15 cellular contexts compared by ENCODE assay signal in the genomic region with DNA sequence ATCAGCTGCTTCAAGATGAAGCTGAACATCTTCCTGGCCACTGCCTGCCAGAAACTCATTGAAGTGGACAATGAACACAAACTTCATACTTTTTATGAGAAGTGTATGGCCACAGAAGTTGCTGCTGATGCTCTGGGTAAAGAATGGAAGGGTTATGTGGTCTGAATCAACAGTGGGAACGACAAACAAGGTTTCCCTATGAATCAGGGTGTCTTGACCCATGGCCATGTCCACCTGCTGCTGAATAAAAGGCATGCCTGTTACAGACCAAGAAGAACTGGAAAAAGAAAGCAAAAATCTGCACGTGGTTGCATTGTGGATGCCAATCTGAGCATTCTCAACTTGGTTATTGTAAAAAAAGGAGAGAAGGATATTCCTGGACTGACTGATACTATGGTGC. TPM values are rescaled to one million over a fixed set of nuclear protein-coding genes. Genes with fewer than 3 reads are reported as not detected.
DNase-seq lines count a peak whose midpoint lies in the region; ATAC-seq and TF ChIP-seq lines count a peak whose summit lies in the region.
"Had no signal": no experiment of that assay in that cellular context is flagged by ENCODE, and none has a peak within 500 bp of the region (broad histone marks: within the 10 kb centered on the region; RNA-seq: fewer than 3 reads in every experiment).

No MANE protein-coding gene starts in this region.

- no peak for TF ChIP-seq POLR2A in thyroid gland (IDR thresholded peaks at IDR 0.05)

- POLR2A ChIA-PET in OCI-LY7 (lab: Charles Lee), result interaction anchor here (0.8 to 5.5 kb wide), 10 partner anchors 12 to 373 kb away, joined by 3 to 102 read pairs (median 4); a partner anchor contains a TSS
- POLR2A ChIA-PET in naive thymus-derived CD8-positive, alpha-beta T cell (lab: Charles Lee), result interaction anchor here (1.1 to 4.7 kb wide), 5 partner anchors 12 to 157 kb away, joined by 3 to 73 read pairs (median 4); a partner anchor contains a TSS

- ATAC-seq in activated T-cell treated with anti-CD3 and anti-CD28 coated beads, Interleukin-2, amount 50 U/mL, for 4 hours, result no peak
- ATAC-seq in HG02571 (IDR thresholded peaks at IDR 0.05; ENCODE audit: unreplicated experiment), result peak; percentile 42
- no peak for ATAC-seq in naive thymus-derived CD8-positive, alpha-beta T cell
- ATAC-seq in HG03045 (IDR thresholded peaks at IDR 0.05; ENCODE audit: unreplicated experiment), result no peak

- no peaks in the 10 kb centered on the region for H3K9me3 Mint-ChIP-seq in activated T-cell treated with anti-CD3 and anti-CD28 coated beads, Interleukin-2, amount 50 U/mL, for 4 hours
- H3K9me3 Mint-ChIP-seq in naive thymus-derived CD8-positive, alpha-beta T cell, result no peaks in the 10 kb centered on the region

- H3K9me3 ChIP-seq in OCI-LY7 (ENCODE audit: low read length) (no peaks in the 10 kb centered on the region), thyroid gland (no peaks in the 10 kb centered on the region)

- H3K4me3 Mint-ChIP-seq in activated T-cell treated with anti-CD3 and anti-CD28 coated beads, Interleukin-2, amount 50 U/mL, for 4 hours, result peak overlapping the region; percentile 24
- peak overlapping the region in 2 of 10 donors; percentile 21 to 30 for H3K4me3 Mint-ChIP-seq in naive thymus-derived CD8-positive, alpha-beta T cell

- no peaks in the 10 kb centered on the region for H3K36me3 Mint-ChIP-seq in activated T-cell treated with anti-CD3 and anti-CD28 coated beads, Interleukin-2, amount 50 U/mL, for 4 hours (ENCODE audit: insufficient read depth)
- no peaks in the 10 kb centered on the region for H3K36me3 Mint-ChIP-seq in naive thymus-derived CD8-positive, alpha-beta T cell

- no peak overlapping the region for H3K27ac ChIP-seq in OCI-LY7 (ENCODE audit: low read depth, low read length, poor library complexity, severe bottlenecking)
- H3K27ac ChIP-seq in thyroid gland, result no peak overlapping the region
- H3K27ac ChIP-seq: epithelial cell of prostate, HL-60 had no signal

- no peaks in the 10 kb centered on the region for H3K9me2 ChIP-seq in OCI-LY7 (ENCODE audit: insufficient read depth, low read length)

- H3K79me2 ChIP-seq in OCI-LY7 (ENCODE audit: insufficient read depth, low read depth, low read length), result no peaks in the 10 kb centered on the region

- H3K36me3 ChIP-seq in OCI-LY7 (ENCODE audit: insufficient read depth, low read length), result no peaks in the 10 kb centered on the region
- H3K36me3 ChIP-seq in thyroid gland, result no peaks in the 10 kb centered on the region

- peak overlapping the region; percentile 88 for H2AFZ ChIP-seq in OCI-LY7 (ENCODE audit: low read length)

- CTCF ChIA-PET in OCI-LY7 (lab: Charles Lee; ENCODE audit: unreplicated experiment), result interaction anchor here (1.0 to 2.4 kb wide), 7 partner anchors 11 to 47 kb away, joined by 3 to 10 read pairs (median 3); no protein-coding TSS in a partner anchor

- H3K4me2 ChIP-seq in OCI-LY7 (ENCODE audit: low read length), result peak overlapping the region; percentile 35; the same call in 1 of the 2 replicates

- BruUV-seq in OCI-LY7 (replicated peaks; lab: Mats Ljungman, UMichigan), result no TSS peak

- H3K27me3 Mint-ChIP-seq in activated T-cell treated with anti-CD3 and anti-CD28 coated beads, Interleukin-2, amount 50 U/mL, for 4 hours (ENCODE audit: low read depth), result no peaks in the 10 kb centered on the region
- peaks cover 0 to 2% (median 0%) of the 10 kb centered on the region in 5 donors for H3K27me3 Mint-ChIP-seq in naive thymus-derived CD8-positive, alpha-beta T cell

- TF ChIP-seq CTCF in OCI-LY7 (conservative IDR thresholded peaks at IDR 0.05; ENCODE audit: low read length) (no peak), thyroid gland (IDR thresholded peaks at IDR 0.05) (no peak)

- peak overlapping the region in 7 of 10 donors; percentile 51 to 92 (median 61) for H3K27ac Mint-ChIP-seq in naive thymus-derived CD8-positive, alpha-beta T cell

- H3K4me1 ChIP-seq in OCI-LY7 (ENCODE audit: insufficient read depth, low read length, poor library complexity, severe bottlenecking) (peaks cover 30% of the 10 kb centered on the region), thyroid gland (no peaks in the 10 kb centered on the region)

- peaks cover 46% of the 10 kb centered on the region for H3K4me1 Mint-ChIP-seq in activated T-cell treated with anti-CD3 and anti-CD28 coated beads, Interleukin-2, amount 50 U/mL, for 4 hours (ENCODE audit: low read depth)
- peaks cover 18 to 53% (median 25%) of the 10 kb centered on the region in 4 donors for H3K4me1 Mint-ChIP-seq in naive thymus-derived CD8-positive, alpha-beta T cell

- no peaks in the 10 kb centered on the region for H3K27me3 ChIP-seq in thyroid gland

- no peak for DNase-seq in activated T-cell treated with anti-CD3 and anti-CD28 coated beads, Interleukin-2, amount 50 U/mL, for 4 hours
- DNase-seq in activated T-cell treated with anti-CD3 and anti-CD28 coated beads for 4 hours (no peak), OCI-LY7 (ENCODE audit: low spot score) (no peak), 8988T (no peak), thyroid gland (no peak)
- DNase-seq in naive thymus-derived CD8-positive, alpha-beta T cell, result no peak
- DNase-seq: activated CD8-positive, alpha-beta memory T cell treated with anti-CD3 and anti-CD28 coated beads, Interleukin-2, amount 50 U/mL, for 4 hours; GF-D8; GOT3; NCI-H2081 treated with DMSO at 0.1 percent for 48 hours had no signal

- no peak overlapping the region for H3K4me3 ChIP-seq in OCI-LY7 (ENCODE audit: low read depth, low read length, poor library complexity, severe bottlenecking)
- no peak overlapping the region for H3K4me3 ChIP-seq in thyroid gland (replicated peaks in 1 of 3)
- H3K4me3 ChIP-seq: skin epidermis had no signal

- H4K20me1 ChIP-seq in OCI-LY7 (ENCODE audit: insufficient read depth, low read length), result no peaks in the 10 kb centered on the region

- intact Hi-C loops in OCI-LY7 (cut with micrococcal nuclease; ENCODE audit: unreplicated experiment) (no loop called here), thyroid gland (cut with DNase I) (no loop called here)

- 77 to 78% methylated on average over 2 of the region's 2 CpGs for WGBS in thyroid gland, 2 donors

RNA-seq across cellular contexts. Expression of a gene that starts 22.2 kb away (rescaled TPM):
- total RNA-seq in activated T-cell treated with anti-CD3 and anti-CD28 coated beads, Interleukin-2, amount 50 U/mL, for 4 hours, result 100 to 1,000 TPM in 1 of 3 donors, 10 to 100 TPM in 2; 77.2 to 105 (median 92.4) TPM
- total RNA-seq in OCI-LY7 (2014; rRNA removed; shearing (Covaris generic)), result 23.0 and 27.2 TPM in 2 replicates
- total RNA-seq in OCI-LY7 (2022) (66.9 and 69.2 TPM in 2 replicates), thyroid gland (1 to 10 TPM; 2.0 to 6.0 (median 4.1) TPM)
- 10 to 100 TPM; 94.8 to 97.7 TPM for total RNA-seq in naive thymus-derived CD8-positive, alpha-beta T cell
- 10 to 100 TPM; 16.7 to 22.9 (median 19.1) TPM for polyA plus RNA-seq in naive thymus-derived CD8-positive, alpha-beta T cell

RNA-seq across cellular contexts. Expression of a gene that starts 52.0 kb away (rescaled TPM):
- total RNA-seq in activated T-cell treated with anti-CD3 and anti-CD28 coated beads, Interleukin-2, amount 50 U/mL, for 4 hours, result 10 to 100 TPM; 25.0 to 31.9 (median 31.7) TPM
- 32.6 and 38.0 TPM in 2 replicates for total RNA-seq in OCI-LY7 (2014; rRNA removed; shearing (Covaris generic))
- total RNA-seq in OCI-LY7 (2022) (36.1 and 40.7 TPM in 2 replicates), thyroid gland (100 to 1,000 TPM in 1 of 4 donors, 10 to 100 TPM in 3; 43.9 to 152 (median 72.9) TPM)
- 10 to 100 TPM; 56.4 to 56.9 TPM for total RNA-seq in naive thymus-derived CD8-positive, alpha-beta T cell
- polyA plus RNA-seq in naive thymus-derived CD8-positive, alpha-beta T cell, result 10 to 100 TPM; 29.6 to 41.9 (median 32.2) TPM
